16 cellular contexts compared by ENCODE assay signal in genomic region chr11:44338721-44339529, GRCh38. TPM values are rescaled to one million over a fixed set of nuclear protein-coding genes. Genes with fewer than 3 reads are reported as not detected.
DNase-seq lines count a peak whose midpoint lies in the region; ATAC-seq lines count a peak whose summit lies in the region.
"Had no signal": no experiment of that assay in that cellular context is flagged by ENCODE, and none has a peak within 500 bp of the region (broad histone marks: within the 10 kb centered on the region; RNA-seq: fewer than 3 reads in every experiment).

No MANE protein-coding gene starts in this region.

- ATAC-seq in Right ventricle myocardium superior (ENCODE audit: poor library complexity), result no peak
- ATAC-seq in GM18519 (IDR thresholded peaks at IDR 0.05; ENCODE audit: low FRiP score, unreplicated experiment), result no peak
- no peak for ATAC-seq in HG03342 (IDR thresholded peaks at IDR 0.05; ENCODE audit: unreplicated experiment)

- intact Hi-C loops in cardiac septum (cut with DNase I), result no loop called here
- intact Hi-C loops in Right ventricle myocardium superior (cut with DNase I), result no loop called here

- peak; percentile 50 for DNase-seq in cardiac septum (ENCODE audit: low spot score)
- DNase-seq in Right ventricle myocardium superior, result no peak
- peak; percentile 93 for DNase-seq in NCI-H69 (lab: John Stamatoyannopoulos, UW)
- peak; percentile 66 for DNase-seq in cerebellar cortex (ENCODE audit: low spot score)
- DNase-seq in NCI-H524 treated with DMSO at 0.1 percent for 48 hours (lab: John Stamatoyannopoulos, UW), result no peak
- DNase-seq: Calu3, DMS79 treated with DMSO at 0.1 percent for 48 hours, GM23248, KG1, NCI-H1048, NCI-H1930, NCI-H345, NCI-H82, SHP77 treated with DMSO at 0.1 percent for 48 hours had no signal

RNA-seq across cellular contexts. Expression of gene ALX4, which starts 29.0 kb away (rescaled TPM):
- total RNA-seq in cardiac septum, result 0.05 TPM
- 0.03 TPM for total RNA-seq in Right ventricle myocardium superior
- total RNA-seq: Calu3, GM23248 had no signal

Comparison
In these comparisons a context has a peak if more than half of its experiments do, and no peak if none do; other contexts are left out.
1. DNase-seq: peak in cardiac septum (single experiment), NCI-H69 (single experiment) and cerebellar cortex (single experiment); none in Right ventricle myocardium superior (single experiment) and NCI-H524 treated with DMSO at 0.1 percent for 48 hours (single experiment).